In genomic region chr6:56649782-56650181, GRCh38 we compare ENCODE assay signal across 15 cellular contexts. TPM values are rescaled to one million over a fixed set of nuclear protein-coding genes. Genes with fewer than 3 reads are reported as not detected.
DNase-seq lines count a peak whose midpoint lies in the region; ATAC-seq and TF ChIP-seq lines count a peak whose summit lies in the region.
"Had no signal": no experiment of that assay in that cellular context is flagged by ENCODE, and none has a peak within 500 bp of the region (broad histone marks: within the 10 kb centered on the region; RNA-seq: fewer than 3 reads in every experiment).

No MANE protein-coding gene starts in this region.

- peaks cover 0 to 31% of the 10 kb centered on the region in 2 donors for H3K36me3 ChIP-seq in gastrocnemius medialis

- TF ChIP-seq POLR2A in gastrocnemius medialis (IDR thresholded peaks at IDR 0.05), result no peak

- H3K4me1 ChIP-seq in gastrocnemius medialis, result peaks cover 6 to 12% of the 10 kb centered on the region in 2 donors

- ATAC-seq in WTC11, result no peak
- no peak for ATAC-seq in gastrocnemius medialis
- ATAC-seq: body of pancreas, foreskin keratinocyte, natural killer cell had no signal

- CTCF ChIA-PET in WTC11 (lab: Charles Lee), result interaction anchor here (0.7 to 2.0 kb wide), 4 partner anchors 12 to 767 kb away, joined by 4 to 6 read pairs (median 4); no protein-coding TSS in a partner anchor

- in situ Hi-C loops in gastrocnemius medialis (cut with MboI; ENCODE audit: low sequenced_read_pairs in 4 of 4), result loop anchor here in 2 of 4 donors (5.0 to 25.0 kb wide), 4 partner anchors 45 to 538 kb away; no protein-coding TSS in a partner anchor

- DNase-seq in HCEC 1CT (peak; percentile 74), WTC11 (ENCODE audit: low spot score) (no peak), fibroblast of mammary gland (ENCODE audit: low read depth) (peak; percentile 73), gastrocnemius medialis (no peak), SIG-M5 treated with dmso at 0.1 percent for 504 hours (lab: John Stamatoyannopoulos, UW; ENCODE audit: unreplicated experiment) (no peak), NCI-H510A (lab: John Stamatoyannopoulos, UW) (no peak), type B pancreatic cell (ENCODE audit: extremely low spot score, unreplicated experiment) (no peak)
- DNase-seq: activated gamma-delta T cell, body of pancreas, lower lobe of right lung, MV-4-11, natural killer cell, Peyer's patch had no signal

- no peaks in the 10 kb centered on the region for H3K27me3 ChIP-seq in gastrocnemius medialis
- H3K27me3 ChIP-seq: BE2C, body of pancreas, foreskin keratinocyte, Peyer's patch had no signal

- H3K4me1 Mint-ChIP-seq in WTC11 (peaks cover 37% of the 10 kb centered on the region), type B pancreatic cell (ENCODE audit: unreplicated experiment) (peaks cover 14% of the 10 kb centered on the region)
- H3K4me1 Mint-ChIP-seq: natural killer cell had no signal

- no peak overlapping the region for H3K4me3 ChIP-seq in fibroblast of mammary gland (ENCODE audit: control insufficient read depth, low read depth, low read length)
- H3K4me3 ChIP-seq in gastrocnemius medialis, result no peak overlapping the region
- H3K4me3 ChIP-seq: body of pancreas, lower lobe of right lung, Peyer's patch had no signal

- POLR2A ChIA-PET in WTC11 (lab: Charles Lee), result interaction anchor here (0.8 kb wide), 1 partner anchor 194 kb away, joined by 3 read pairs; no protein-coding TSS in a partner anchor

- H3K27ac Mint-ChIP-seq in WTC11, result peak overlapping the region; percentile 12
- H3K27ac Mint-ChIP-seq in type B pancreatic cell, result no peak overlapping the region
- H3K27ac Mint-ChIP-seq: natural killer cell had no signal

- TF ChIP-seq CTCF in WTC11 (IDR thresholded peaks at IDR 0.05) (no peak), fibroblast of mammary gland (conservative IDR thresholded peaks at IDR 0.05; ENCODE audit: control insufficient read depth, insufficient read depth, low read depth, low read length) (no peak), gastrocnemius medialis (IDR thresholded peaks at IDR 0.05 in 4 of 5, conservative IDR thresholded peaks at IDR 0.05 in 1 of 5) (no peak), type B pancreatic cell (conservative IDR thresholded peaks at IDR 0.05) (no peak)

- intact Hi-C loops in gastrocnemius medialis (cut with DNase I; ENCODE audit: low total_unique reads), result loop anchor here (10.0 kb wide), 1 partner anchor 665 kb away; the partner anchor contains the start of gene PRIM2

- H3K36me3 Mint-ChIP-seq in WTC11, result peaks cover 24% of the 10 kb centered on the region; the same call in 1 of the 2 replicates
- H3K36me3 Mint-ChIP-seq in type B pancreatic cell, result peaks cover 24% of the 10 kb centered on the region
- H3K36me3 Mint-ChIP-seq: natural killer cell had no signal

- H3K27me3 Mint-ChIP-seq in WTC11 (ENCODE audit: low read depth) (no peaks in the 10 kb centered on the region), type B pancreatic cell (no peaks in the 10 kb centered on the region)

- H3K9me3 Mint-ChIP-seq in WTC11 (no peaks in the 10 kb centered on the region), type B pancreatic cell (no peaks in the 10 kb centered on the region)

- H3K9me3 ChIP-seq in gastrocnemius medialis, result no peaks in the 10 kb centered on the region
- H3K9me3 ChIP-seq: BE2C, body of pancreas, lower lobe of right lung, Peyer's patch had no signal

- H3K4me3 Mint-ChIP-seq in WTC11 (no peak overlapping the region), type B pancreatic cell (no peak overlapping the region)
- H3K4me3 Mint-ChIP-seq: natural killer cell had no signal

- H3K27ac ChIP-seq in gastrocnemius medialis, result peak overlapping the region in 3 of 4 donors; percentile 19 to 55 (median 51)
- H3K27ac ChIP-seq: body of pancreas, foreskin keratinocyte, lower lobe of right lung had no signal

TF ChIP-seq in WTC11, 78 proteins besides CTCF, POLR2A, EP300 and RAD21:
- no peak for TF ChIP-seq IRF1 (CRISPR knock-in tag; IDR thresholded peaks at IDR 0.05)
- TF ChIP-seq MAX (CRISPR knock-in tag; IDR thresholded peaks at IDR 0.05), result no peak
- TF ChIP-seq ZNF281 (CRISPR knock-in tag; IDR thresholded peaks at IDR 0.05), result no peak
- no peak for TF ChIP-seq MYBL2 (CRISPR knock-in tag; IDR thresholded peaks at IDR 0.05)
- no peak for TF ChIP-seq ZNF512 (CRISPR knock-in tag; IDR thresholded peaks at IDR 0.05; ENCODE audit: borderline replicate concordance)
- TF ChIP-seq RELA (CRISPR knock-in tag; IDR thresholded peaks at IDR 0.05; ENCODE audit: borderline replicate concordance), result no peak
- TF ChIP-seq PREB (CRISPR knock-in tag; IDR thresholded peaks at IDR 0.05; ENCODE audit: borderline replicate concordance), result no peak
- TF ChIP-seq ZNF416 (CRISPR knock-in tag; IDR thresholded peaks at IDR 0.05), result no peak
- TF ChIP-seq SMAD3 (CRISPR knock-in tag; IDR thresholded peaks at IDR 0.05; ENCODE audit: borderline replicate concordance), result no peak
- TF ChIP-seq TEAD4 (CRISPR knock-in tag; IDR thresholded peaks at IDR 0.05), result no peak
- TF ChIP-seq NR3C1 (CRISPR knock-in tag; conservative IDR thresholded peaks at IDR 0.05; ENCODE audit: low read depth), result no peak
- TF ChIP-seq ZNF671 (CRISPR knock-in tag; IDR thresholded peaks at IDR 0.05), result no peak
- no peak for TF ChIP-seq OVOL2 (CRISPR knock-in tag; IDR thresholded peaks at IDR 0.05; ENCODE audit: borderline replicate concordance)
- TF ChIP-seq ATF3 (CRISPR knock-in tag; conservative IDR thresholded peaks at IDR 0.05), result no peak
- no peak for TF ChIP-seq ZNF263 (CRISPR knock-in tag; IDR thresholded peaks at IDR 0.05; ENCODE audit: low read depth)
- TF ChIP-seq NFATC4 (CRISPR knock-in tag; IDR thresholded peaks at IDR 0.05), result no peak
- no peak for TF ChIP-seq FOXJ3 (CRISPR knock-in tag; IDR thresholded peaks at IDR 0.05; ENCODE audit: borderline replicate concordance)
- TF ChIP-seq FOXK1 (CRISPR knock-in tag; IDR thresholded peaks at IDR 0.05), result no peak
TF ChIP-seq in WTC11: peak in this region for 0.

RNA-seq across cellular contexts. Expression of gene DST, which starts 7.1 kb away (rescaled TPM):
- total RNA-seq in WTC11 (2021) (102 to 132 TPM (median 105 TPM) in 3 replicates), gastrocnemius medialis (100 to 1,000 TPM; 114 to 219 (median 204) TPM), type B pancreatic cell (ENCODE audit: low replicate concordance) (116 and 139 TPM in 2 replicates)

Comparison
In these comparisons a context has a peak if more than half of its experiments do, and no peak if none do; other contexts are left out.
1. DNase-seq: peak in HCEC 1CT (single experiment) and fibroblast of mammary gland (single experiment); none in WTC11 (single experiment), gastrocnemius medialis (0 of 2), SIG-M5 treated with dmso at 0.1 percent for 504 hours (single experiment), NCI-H510A (single experiment) and type B pancreatic cell (single experiment).